ENCODE assay signal across 18 cellular contexts in the genomic region with DNA sequence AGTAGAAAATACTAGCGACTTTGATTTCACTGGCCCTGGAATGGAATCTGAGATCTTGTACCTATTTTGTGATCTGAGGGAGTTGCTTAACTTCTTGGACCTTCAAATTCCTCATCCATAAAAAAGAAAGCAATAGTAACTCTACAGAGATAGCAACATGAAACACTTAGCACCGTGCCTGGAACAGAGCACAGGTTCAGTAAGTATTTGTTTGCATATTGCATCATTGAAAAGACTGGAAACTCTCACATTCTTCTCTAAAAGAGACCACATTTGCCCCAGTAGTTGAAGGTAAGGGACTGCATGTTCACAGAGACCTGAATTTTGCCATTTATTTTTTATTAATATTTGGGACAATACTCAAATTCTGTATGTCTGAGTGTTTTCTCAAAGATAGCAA.
DNase-seq lines count a peak whose midpoint lies in the region; ATAC-seq and TF ChIP-seq lines count a peak whose summit lies in the region.
"Had no signal": no experiment of that assay in that cellular context is flagged by ENCODE, and none has a peak within 500 bp of the region (broad histone marks: within the 10 kb centered on the region; RNA-seq: fewer than 3 reads in every experiment).

No MANE protein-coding gene starts in this region.

- H3K4me1 Mint-ChIP-seq in MCF 10A (ENCODE audit: insufficient read depth, unreplicated experiment), result peaks cover 17% of the 10 kb centered on the region
- H3K4me1 Mint-ChIP-seq: B cell had no signal

- H3K27ac Mint-ChIP-seq in MCF 10A (ENCODE audit: low read depth, unreplicated experiment), result no peak overlapping the region
- H3K27ac Mint-ChIP-seq: B cell; CD4-positive, CD25-positive, alpha-beta regulatory T cell; CD8-positive, alpha-beta T cell had no signal

- H3K36me3 ChIP-seq in OCI-LY7 (ENCODE audit: insufficient read depth, low read length) (no peaks in the 10 kb centered on the region), left lung (no peaks in the 10 kb centered on the region)
- H3K36me3 ChIP-seq: BLaER1 had no signal

- no peak overlapping the region for H3K4me3 ChIP-seq in OCI-LY7 (ENCODE audit: low read depth, low read length, poor library complexity, severe bottlenecking)
- no peak overlapping the region for H3K4me3 ChIP-seq in left lung
- H3K4me3 ChIP-seq: BLaER1, GM23248 had no signal

- H3K4me2 ChIP-seq in OCI-LY7 (ENCODE audit: low read length), result no peak overlapping the region
- H3K4me2 ChIP-seq: BLaER1 had no signal

- POLR2A ChIA-PET in OCI-LY7 (lab: Charles Lee), result interaction anchor here (0.8 kb wide), 1 partner anchor 11 kb away, joined by 3 read pairs; no protein-coding TSS in a partner anchor
- POLR2A ChIA-PET in MCF 10A (lab: Yijun Ruan, JAX), result interaction anchor here (0.6 to 1.4 kb wide), 6 partner anchors 8 to 44 kb away, joined by 3 read pairs; no protein-coding TSS in a partner anchor

- H3K27me3 Mint-ChIP-seq in MCF 10A (ENCODE audit: insufficient read depth, unreplicated experiment), result no peaks in the 10 kb centered on the region
- H3K27me3 Mint-ChIP-seq: CD4-positive, CD25-positive, alpha-beta regulatory T cell had no signal

- H2AFZ ChIP-seq in OCI-LY7 (ENCODE audit: low read length), result 0 out of 2 replicates have a peak overlapping the region, but pooled peaks have one; percentile 31
- H2AFZ ChIP-seq: GM23248 had no signal

- BruUV-seq in OCI-LY7 (replicated peaks; lab: Mats Ljungman, UMichigan) (no TSS peak), MCF 10A (replicated peaks; lab: Mats Ljungman, UMichigan) (no TSS peak)

- no peaks in the 10 kb centered on the region for H3K9me2 ChIP-seq in OCI-LY7 (ENCODE audit: insufficient read depth, low read length)

- DNase-seq in HuH-7 (ENCODE audit: low spot score) (peak; percentile 6), OCI-LY7 (ENCODE audit: low spot score) (no peak), left lung (no peak), MCF 10A (ENCODE audit: unreplicated experiment) (no peak)
- DNase-seq: Caco-2; CD4-positive, CD25-positive, alpha-beta regulatory T cell; CD8-positive, alpha-beta T cell; DMS153; DND-41; GM23248; H7; HCEC 1CT had no signal

- TF ChIP-seq CTCF in OCI-LY7 (conservative IDR thresholded peaks at IDR 0.05; ENCODE audit: low read length), result no peak
- TF ChIP-seq CTCF in left lung (IDR thresholded peaks at IDR 0.05), result no peak
- TF ChIP-seq CTCF in MCF 10A (IDR thresholded peaks at IDR 0.05; ENCODE audit: unreplicated experiment), result no peak

- H3K79me2 ChIP-seq in OCI-LY7 (ENCODE audit: insufficient read depth, low read depth, low read length), result no peaks in the 10 kb centered on the region

- H4K20me1 ChIP-seq in OCI-LY7 (ENCODE audit: insufficient read depth, low read length), result no peaks in the 10 kb centered on the region
- H4K20me1 ChIP-seq: BLaER1 had no signal

- no peaks in the 10 kb centered on the region for H3K27me3 ChIP-seq in left lung
- H3K27me3 ChIP-seq: BLaER1 had no signal

- H3K9me3 Mint-ChIP-seq in MCF 10A (ENCODE audit: unreplicated experiment), result peaks cover 8% of the 10 kb centered on the region
- H3K9me3 Mint-ChIP-seq: CD8-positive, alpha-beta T cell had no signal

- no peaks in the 10 kb centered on the region for H3K36me3 Mint-ChIP-seq in MCF 10A (ENCODE audit: insufficient read depth, unreplicated experiment)
- H3K36me3 Mint-ChIP-seq: CD4-positive, CD25-positive, alpha-beta regulatory T cell; CD8-positive, alpha-beta T cell had no signal

- H3K27ac ChIP-seq in OCI-LY7 (ENCODE audit: low read depth, low read length, poor library complexity, severe bottlenecking) (no peak overlapping the region), left lung (no peak overlapping the region)
- H3K27ac ChIP-seq: 22Rv1, BLaER1, C4-2B, GM23248 had no signal

- no peaks in the 10 kb centered on the region for H3K9me3 ChIP-seq in OCI-LY7 (ENCODE audit: low read length)
- H3K9me3 ChIP-seq in left lung, result no peaks in the 10 kb centered on the region
- H3K9me3 ChIP-seq: BLaER1, Caco-2 had no signal

- CTCF ChIA-PET in OCI-LY7 (lab: Charles Lee; ENCODE audit: unreplicated experiment) (interaction anchor here (0.6 kb wide), 1 partner anchor 71 kb away, joined by 3 read pairs; no protein-coding TSS in a partner anchor), MCF 10A (lab: Yijun Ruan, JAX) (interaction anchor here (0.8 kb wide), 1 partner anchor 20 kb away, joined by 3 read pairs; no protein-coding TSS in a partner anchor)

- peaks cover 6% of the 10 kb centered on the region for H3K4me1 ChIP-seq in OCI-LY7 (ENCODE audit: insufficient read depth, low read length, poor library complexity, severe bottlenecking)
- no peaks in the 10 kb centered on the region for H3K4me1 ChIP-seq in left lung
- H3K4me1 ChIP-seq: BLaER1, Caco-2 had no signal

- no peak overlapping the region for H3K4me3 Mint-ChIP-seq in MCF 10A (ENCODE audit: unreplicated experiment)
- H3K4me3 Mint-ChIP-seq: B cell; CD4-positive, CD25-positive, alpha-beta regulatory T cell; CD8-positive, alpha-beta T cell had no signal

- ATAC-seq in left lung (peak; percentile 33), HG02981 (IDR thresholded peaks at IDR 0.05; ENCODE audit: unreplicated experiment) (no peak), GM19463 (IDR thresholded peaks at IDR 0.05; ENCODE audit: unreplicated experiment) (no peak)
- ATAC-seq: CD8-positive, alpha-beta T cell had no signal

- intact Hi-C loops in OCI-LY7 (cut with micrococcal nuclease; ENCODE audit: unreplicated experiment) (no loop called here), left lung (cut with DNase I) (no loop called here), MCF 10A (cut with micrococcal nuclease) (no loop called here)
